9 cellular contexts compared by ENCODE assay signal in the genomic region with DNA sequence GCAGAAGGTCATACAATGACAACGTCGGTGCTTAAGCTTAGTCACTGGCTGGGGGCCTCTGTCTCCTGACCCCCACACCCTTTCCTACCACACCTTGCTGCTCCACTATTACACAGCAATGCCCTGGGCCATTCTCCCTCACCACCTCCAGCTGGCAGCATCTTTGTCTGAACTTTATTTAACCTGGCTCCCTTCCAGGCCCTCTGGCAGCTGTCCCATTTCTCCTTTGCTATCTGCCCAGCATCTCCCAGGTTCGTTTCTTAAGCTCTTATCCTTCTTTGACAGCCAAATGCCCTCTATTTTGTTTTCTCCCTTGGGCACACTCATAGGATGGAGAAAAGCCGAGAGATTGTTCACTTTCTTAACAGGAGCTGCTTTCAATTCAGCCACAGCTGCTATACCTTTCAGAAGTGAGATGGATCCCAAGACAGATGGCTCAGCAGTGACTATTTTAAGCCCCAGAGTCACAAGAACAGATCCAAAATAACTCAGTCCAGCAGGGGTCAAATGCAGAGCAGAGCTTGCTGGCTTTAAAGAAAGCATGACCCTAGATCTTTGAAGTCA.
A peak's percentile ranks its signal among the peaks of the same experiment; 100 is the strongest.
DNase-seq lines count a peak whose midpoint lies in the region; ATAC-seq lines count a peak whose summit lies in the region.
"Had no signal": no experiment of that assay in that cellular context is flagged by ENCODE, and none has a peak within 500 bp of the region (broad histone marks: within the 10 kb centered on the region; RNA-seq: fewer than 3 reads in every experiment).

No MANE protein-coding gene starts in this region.

- DNase-seq in A172 (ENCODE audit: low spot score) = peak; percentile 82
- peak; percentile 70 to 81 for DNase-seq in NCI-H1930 (lab: John Stamatoyannopoulos, UW)
- DNase-seq in adipocyte (ENCODE audit: low read depth) = peak; percentile 19
- DNase-seq in medulla oblongata (ENCODE audit: extremely low spot score) = peak; percentile 25
- no peak for DNase-seq in amniotic stem cell (lab: John Stamatoyannopoulos, UW)
- DNase-seq: stimulated activated CD4-positive, alpha-beta T cell treated with anti-CD3 and anti-CD28 coated beads, Interleukin-4, amount 100 ng/mL, for 4 hours had no signal

- H3K9me3 ChIP-seq in adipocyte (ENCODE audit: control insufficient read depth, low read length) = no peaks in the 10 kb centered on the region

- H3K9ac ChIP-seq in adipocyte (ENCODE audit: low read length) = no peak overlapping the region

- no peak overlapping the region for H3K4me3 ChIP-seq in adipocyte (ENCODE audit: low read length)

- ATAC-seq in GM21737 (IDR thresholded peaks at IDR 0.05; ENCODE audit: unreplicated experiment) (no peak), HG02884 (IDR thresholded peaks at IDR 0.05; ENCODE audit: unreplicated experiment) (no peak), GM21529 (IDR thresholded peaks at IDR 0.05; ENCODE audit: unreplicated experiment) (no peak)

- H3K36me3 ChIP-seq in adipocyte (ENCODE audit: control insufficient read depth, insufficient read depth, low read length, severe bottlenecking) = no peaks in the 10 kb centered on the region

- no peaks in the 10 kb centered on the region for H3K27me3 ChIP-seq in adipocyte (replicated peaks; ENCODE audit: control insufficient read depth, insufficient read depth, low read length)

- peaks cover 13% of the 10 kb centered on the region for H3K4me1 ChIP-seq in adipocyte (ENCODE audit: control insufficient read depth, insufficient read depth, low read length)
